Comparison of ENCODE assay signal across 8 cellular contexts in genomic region chr11:73875380-73875779, GRCh38. TPM values are rescaled to one million over a fixed set of nuclear protein-coding genes. Genes with fewer than 3 reads are reported as not detected.
DNase-seq lines count a peak whose midpoint lies in the region; ATAC-seq and TF ChIP-seq lines count a peak whose summit lies in the region.

No MANE protein-coding gene starts in this region.

- no peaks in the 10 kb centered on the region for H3K9me3 Mint-ChIP-seq in activated T-cell treated with anti-CD3 and anti-CD28 coated beads, Interleukin-2, amount 50 U/mL, for 24 hours
- H3K9me3 Mint-ChIP-seq in WTC11 (no peaks in the 10 kb centered on the region), glutamatergic neuron (ENCODE audit: unreplicated experiment) (peaks cover 10% of the 10 kb centered on the region)
- H3K9me3 Mint-ChIP-seq in stimulated activated effector memory CD8-positive, alpha-beta T cell treated with anti-CD3 and anti-CD28 coated beads, Interleukin-12 subunit alpha, Interleukin-12 subunit beta, amount 100 ng/mL, for 72 hours: no peaks in the 10 kb centered on the region

- H3K4me3 Mint-ChIP-seq in activated T-cell treated with anti-CD3 and anti-CD28 coated beads, Interleukin-2, amount 50 U/mL, for 24 hours: peak overlapping the region; percentile 93
- H3K4me3 Mint-ChIP-seq in WTC11 (peak overlapping the region; percentile 95), glutamatergic neuron (ENCODE audit: unreplicated experiment) (peak overlapping the region; percentile 99)
- H3K4me3 Mint-ChIP-seq in stimulated activated effector memory CD8-positive, alpha-beta T cell treated with anti-CD3 and anti-CD28 coated beads, Interleukin-12 subunit alpha, Interleukin-12 subunit beta, amount 100 ng/mL, for 72 hours: peak overlapping the region; percentile 98

- POLR2A ChIA-PET in WTC11 (lab: Charles Lee): no interaction called here

- CTCF ChIA-PET in WTC11 (lab: Charles Lee): no interaction called here

- peak overlapping the region; percentile 97 for H3K27ac Mint-ChIP-seq in activated T-cell treated with anti-CD3 and anti-CD28 coated beads, Interleukin-2, amount 50 U/mL, for 24 hours
- H3K27ac Mint-ChIP-seq in WTC11 (peak overlapping the region; percentile 98), glutamatergic neuron (ENCODE audit: unreplicated experiment) (peak overlapping the region; percentile 94)
- H3K27ac Mint-ChIP-seq in stimulated activated effector memory CD8-positive, alpha-beta T cell treated with anti-CD3 and anti-CD28 coated beads, Interleukin-12 subunit alpha, Interleukin-12 subunit beta, amount 100 ng/mL, for 72 hours: peak overlapping the region; percentile 98

- no peak for ATAC-seq in WTC11
- ATAC-seq in stimulated activated effector memory CD8-positive, alpha-beta T cell treated with anti-CD3 and anti-CD28 coated beads, Interleukin-12 subunit alpha, Interleukin-12 subunit beta, amount 100 ng/mL, for 72 hours: no peak

- TF ChIP-seq CTCF in WTC11 (IDR thresholded peaks at IDR 0.05): no peak
- no peak for TF ChIP-seq CTCF in glutamatergic neuron (IDR thresholded peaks at IDR 0.05; ENCODE audit: partially characterized antibody, unreplicated experiment)

- H3K4me1 Mint-ChIP-seq in activated T-cell treated with anti-CD3 and anti-CD28 coated beads, Interleukin-2, amount 50 U/mL, for 24 hours (ENCODE audit: low read depth): peaks cover 43% of the 10 kb centered on the region
- peaks cover 21% of the 10 kb centered on the region for H3K4me1 Mint-ChIP-seq in WTC11
- peaks cover 15% of the 10 kb centered on the region for H3K4me1 Mint-ChIP-seq in glutamatergic neuron (ENCODE audit: low read depth, unreplicated experiment)
- H3K4me1 Mint-ChIP-seq in stimulated activated effector memory CD8-positive, alpha-beta T cell treated with anti-CD3 and anti-CD28 coated beads, Interleukin-12 subunit alpha, Interleukin-12 subunit beta, amount 100 ng/mL, for 72 hours: peaks cover 36% of the 10 kb centered on the region

- peaks cover 85% of the 10 kb centered on the region for H3K36me3 Mint-ChIP-seq in activated T-cell treated with anti-CD3 and anti-CD28 coated beads, Interleukin-2, amount 50 U/mL, for 24 hours (ENCODE audit: low read depth)
- H3K36me3 Mint-ChIP-seq in WTC11 (peaks cover 32% of the 10 kb centered on the region), glutamatergic neuron (ENCODE audit: unreplicated experiment) (peaks cover 6% of the 10 kb centered on the region)
- peaks cover 81% of the 10 kb centered on the region for H3K36me3 Mint-ChIP-seq in stimulated activated effector memory CD8-positive, alpha-beta T cell treated with anti-CD3 and anti-CD28 coated beads, Interleukin-12 subunit alpha, Interleukin-12 subunit beta, amount 100 ng/mL, for 72 hours

- DNase-seq in activated T-cell treated with anti-CD3 and anti-CD28 coated beads, Interleukin-2, amount 50 U/mL, for 24 hours: no peak
- no peak for DNase-seq in activated T-cell treated with anti-CD3 and anti-CD28 coated beads, Interleukin-2, amount 50 U/mL, for 48 hours
- no peak for DNase-seq in WTC11 (ENCODE audit: low spot score)
- no peak for DNase-seq in glutamatergic neuron
- no peak for DNase-seq in stimulated activated effector memory CD8-positive, alpha-beta T cell treated with anti-CD3 and anti-CD28 coated beads, Interleukin-12 subunit alpha, Interleukin-12 subunit beta, amount 100 ng/mL, for 72 hours (ENCODE audit: low spot score in 2 of 2)
- DNase-seq in iPS-NIHi7 (ENCODE audit: extremely low spot score): no peak
- DNase-seq in central memory CD4-positive, alpha-beta T cell: no peak
- DNase-seq in A172 (ENCODE audit: low spot score): no peak

- H3K27me3 Mint-ChIP-seq in activated T-cell treated with anti-CD3 and anti-CD28 coated beads, Interleukin-2, amount 50 U/mL, for 24 hours: no peaks in the 10 kb centered on the region
- H3K27me3 Mint-ChIP-seq in WTC11 (ENCODE audit: low read depth) (no peaks in the 10 kb centered on the region), glutamatergic neuron (ENCODE audit: unreplicated experiment) (peaks cover 6% of the 10 kb centered on the region)

TF ChIP-seq in WTC11, 78 proteins besides CTCF, POLR2A, EP300 and RAD21 (continues in another document):
- no peak for TF ChIP-seq AR (CRISPR knock-in tag; IDR thresholded peaks at IDR 0.05)
- no peak for TF ChIP-seq NFE2L1 (CRISPR knock-in tag; IDR thresholded peaks at IDR 0.05)
- TF ChIP-seq FOXJ3 (CRISPR knock-in tag; IDR thresholded peaks at IDR 0.05; ENCODE audit: borderline replicate concordance): no peak
- no peak for TF ChIP-seq ZNF532 (CRISPR knock-in tag; IDR thresholded peaks at IDR 0.05; ENCODE audit: borderline replicate concordance)
- TF ChIP-seq STAT6 (CRISPR knock-in tag; conservative IDR thresholded peaks at IDR 0.05; ENCODE audit: low read depth): no peak
- no peak for TF ChIP-seq SP1 (CRISPR knock-in tag; conservative IDR thresholded peaks at IDR 0.05)

RNA-seq across cellular contexts. Expression of gene COA4, which starts 1.3 kb away (rescaled TPM):
- total RNA-seq in WTC11 (2021) (105 to 114 TPM (median 107 TPM) in 3 replicates), glutamatergic neuron (ENCODE audit: unreplicated experiment) (39.7 TPM)
- total RNA-seq in A172 (2014; rRNA removed; shearing (Covaris generic)): 126 and 133 TPM in 2 replicates

RNA-seq across cellular contexts. Expression of gene PAAF1, which starts 1.4 kb away (rescaled TPM):
- total RNA-seq in WTC11 (2021): 27.7 to 35.0 TPM (median 33.5 TPM) in 3 replicates
- total RNA-seq in glutamatergic neuron (ENCODE audit: unreplicated experiment): 24.6 TPM
- 12.7 and 15.1 TPM in 2 replicates for total RNA-seq in A172 (2014; rRNA removed; shearing (Covaris generic))
